8 cellular contexts compared by ENCODE assay signal in the genomic region with DNA sequence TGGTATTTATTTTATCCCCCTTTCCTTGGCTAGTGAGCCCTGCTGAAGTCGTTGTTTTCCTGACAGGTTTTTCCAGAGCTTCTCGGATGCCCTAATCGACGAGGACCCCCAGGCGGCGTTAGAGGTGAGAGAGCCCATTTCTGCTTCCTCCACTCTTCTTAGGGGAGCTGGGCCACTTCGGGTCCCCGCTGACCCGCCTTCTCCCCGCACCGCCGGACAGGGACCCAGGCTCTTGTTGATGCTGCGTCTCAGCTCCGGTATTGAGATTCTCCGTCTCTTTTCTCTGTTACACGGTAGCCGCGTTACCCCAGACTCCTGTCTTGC. TPM values are rescaled to one million over a fixed set of nuclear protein-coding genes. Genes with fewer than 3 reads are reported as not detected.
DNase-seq lines count a peak whose midpoint lies in the region; ATAC-seq and TF ChIP-seq lines count a peak whose summit lies in the region.

No MANE protein-coding gene starts in this region.

- POLR2A ChIA-PET in CD4-positive, alpha-beta T cell (lab: Charles Lee), result interaction anchor here (0.8 to 3.6 kb wide), 17 partner anchors 9 to 1200 kb away, joined by 3 to 148 read pairs (median 5); partner anchors contain the start of genes ALG11, CKAP2, HNRNPA1L2 and INTS6

- TF ChIP-seq RAD21 in liver (IDR thresholded peaks at IDR 0.05), result no peak

- no peak for TF ChIP-seq POLR2A in transverse colon (IDR thresholded peaks at IDR 0.05)

- peak; percentile 18 for ATAC-seq in CD4-positive, alpha-beta T cell (ENCODE audit: poor library complexity)
- ATAC-seq in GM19455 (IDR thresholded peaks at IDR 0.05; ENCODE audit: unreplicated experiment), result peak; percentile 42
- peak; percentile 35 for ATAC-seq in HG03439 (IDR thresholded peaks at IDR 0.05; ENCODE audit: unreplicated experiment)

- peak; percentile 0 for TF ChIP-seq CTCF in CD4-positive, alpha-beta T cell (IDR thresholded peaks at IDR 0.05)
- TF ChIP-seq CTCF in brain (conservative IDR thresholded peaks at IDR 0.05) (peak; percentile 64 to 75), liver (IDR thresholded peaks at IDR 0.05; ENCODE audit: low read depth, low read length, missing input control) (no peak), transverse colon (IDR thresholded peaks at IDR 0.05) (peak in 2 of 5 experiments; percentile 24 to 28)

- no peak for DNase-seq in CD4-positive, alpha-beta T cell
- DNase-seq in transverse colon, result no peak
- no peak for DNase-seq in activated naive CD4-positive, alpha-beta T cell treated with anti-CD3 and anti-CD28 coated beads for 36 hours
- no peak for DNase-seq in NCI-H187 treated with DMSO at 0.1 percent for 48 hours (lab: John Stamatoyannopoulos, UW)

- peaks cover 13% of the 10 kb centered on the region for H3K36me3 Mint-ChIP-seq in CD4-positive, alpha-beta T cell (ENCODE audit: low read depth)
- H3K36me3 Mint-ChIP-seq in brain, result peaks cover 32% of the 10 kb centered on the region
- H3K36me3 Mint-ChIP-seq in activated naive CD4-positive, alpha-beta T cell treated with anti-CD3 and anti-CD28 coated beads for 36 hours (ENCODE audit: low read depth), result peaks cover 14% of the 10 kb centered on the region

- peak overlapping the region; percentile 77 to 84 for H3K9ac ChIP-seq in liver (ENCODE audit: low read depth in 1 of 2, low read length in 2 of 2)

- no peaks in the 10 kb centered on the region for H3K9me3 ChIP-seq in CD4-positive, alpha-beta T cell (ENCODE audit: control insufficient read depth, low read length)
- H3K9me3 ChIP-seq in liver (ENCODE audit: control insufficient read depth in 4 of 4, low read length in 3 of 4), result no peaks in the 10 kb centered on the region
- H3K9me3 ChIP-seq in transverse colon, result no peaks in the 10 kb centered on the region

- TF ChIP-seq EP300 in transverse colon (IDR thresholded peaks at IDR 0.05; ENCODE audit: low read depth), result no peak

- H3K4me1 Mint-ChIP-seq in CD4-positive, alpha-beta T cell (ENCODE audit: low read depth), result peaks cover 12% of the 10 kb centered on the region
- peaks cover 18% of the 10 kb centered on the region for H3K4me1 Mint-ChIP-seq in brain
- H3K4me1 Mint-ChIP-seq in activated naive CD4-positive, alpha-beta T cell treated with anti-CD3 and anti-CD28 coated beads for 36 hours (ENCODE audit: low read depth), result peaks cover 14% of the 10 kb centered on the region

- CTCF ChIA-PET in CD4-positive, alpha-beta T cell (lab: Charles Lee), result interaction anchor here (0.6 to 2.8 kb wide), 10 partner anchors 10 to 525 kb away, joined by 3 to 36 read pairs (median 4); partner anchors contain the start of gene VPS36
- CTCF ChIA-PET in activated naive CD4-positive, alpha-beta T cell treated with anti-CD3 and anti-CD28 coated beads for 36 hours (lab: Charles Lee), result interaction anchor here (0.7 to 2.5 kb wide), 10 partner anchors 9 to 202 kb away, joined by 3 to 15 read pairs (median 3); no protein-coding TSS in a partner anchor

- H3K27me3 Mint-ChIP-seq in CD4-positive, alpha-beta T cell, result no peaks in the 10 kb centered on the region
- H3K27me3 Mint-ChIP-seq in brain, result no peaks in the 10 kb centered on the region
- H3K27me3 Mint-ChIP-seq in activated naive CD4-positive, alpha-beta T cell treated with anti-CD3 and anti-CD28 coated beads for 36 hours (ENCODE audit: low read depth), result no peaks in the 10 kb centered on the region

- in situ Hi-C loops in transverse colon (cut with MboI; ENCODE audit: low pct_ligation_motif_present in 1 of 4, low pct_unique_long_range_greater_than_20kb in 1 of 4, low sequenced_read_pairs in 3 of 4), result loop anchor here in 3 of 4 donors (25.0 kb wide), 2 partner anchors 191 to 216 kb away; partner anchors contain the start of genes CKAP2 (in 2 of the 3) and VPS36 (in 2 of the 3)

- no peaks in the 10 kb centered on the region for H3K9me3 Mint-ChIP-seq in CD4-positive, alpha-beta T cell
- H3K9me3 Mint-ChIP-seq in brain, result no peaks in the 10 kb centered on the region
- no peaks in the 10 kb centered on the region for H3K9me3 Mint-ChIP-seq in activated naive CD4-positive, alpha-beta T cell treated with anti-CD3 and anti-CD28 coated beads for 36 hours

- under 1% methylated on average over 18 of the region's 18 CpGs for WGBS in liver
- WGBS in transverse colon (ENCODE audit: low coverage in 1 of 2), 2 donors, result 0 to 1% methylated on average over 8 to 18 of the region's 18 CpGs

- H3K27ac Mint-ChIP-seq in CD4-positive, alpha-beta T cell, result no peak overlapping the region
- no peak overlapping the region for H3K27ac Mint-ChIP-seq in brain
- no peak overlapping the region for H3K27ac Mint-ChIP-seq in activated naive CD4-positive, alpha-beta T cell treated with anti-CD3 and anti-CD28 coated beads for 36 hours

- H3K4me3 ChIP-seq in liver (ENCODE audit: low read depth in 1 of 3, low read length in 3 of 3) (peak overlapping the region; percentile 85 to 93 (median 91)), transverse colon (peak overlapping the region; percentile 49 to 93 (median 78))

- H3K27ac ChIP-seq in CD4-positive, alpha-beta T cell (ENCODE audit: low read depth, low read length), result peak overlapping the region; percentile 93
- peak overlapping the region; percentile 95 to 99 for H3K27ac ChIP-seq in liver (ENCODE audit: low read depth in 1 of 2, low read length in 2 of 2)
- peak overlapping the region; percentile 95 to 99 (median 96) for H3K27ac ChIP-seq in transverse colon

- H3K4me1 ChIP-seq in liver (ENCODE audit: control insufficient read depth in 4 of 4, insufficient read depth in 4 of 4, low read length in 3 of 4) (peaks cover 2 to 25% (median 19%) of the 10 kb centered on the region in 4 donors), transverse colon (peaks cover 7 to 47% (median 27%) of the 10 kb centered on the region in 4 donors)

- H3K27me3 ChIP-seq in CD4-positive, alpha-beta T cell (ENCODE audit: control insufficient read depth, insufficient read depth, low read length), result no peaks in the 10 kb centered on the region
- H3K27me3 ChIP-seq in liver (ENCODE audit: control insufficient read depth in 4 of 4, insufficient read depth in 4 of 4, low read length in 3 of 4), result no peaks in the 10 kb centered on the region
- H3K27me3 ChIP-seq in transverse colon, result no peaks in the 10 kb centered on the region

- intact Hi-C loops in CD4-positive, alpha-beta T cell (cut with DNase I, micrococcal nuclease), result loop anchor here (1.0 to 10.0 kb wide), 6 partner anchors 36 to 838 kb away; partner anchors contain the start of genes CKAP2 (in 1 of the 2) and VPS36 (in 1 of the 2)
- intact Hi-C loops in transverse colon (cut with DNase I; ENCODE audit: low total_unique reads), result no loop called here
- intact Hi-C loops in activated naive CD4-positive, alpha-beta T cell treated with anti-CD3 and anti-CD28 coated beads for 36 hours (cut with micrococcal nuclease), result loop anchor here (1.0 to 5.0 kb wide), 9 partner anchors 36 to 1200 kb away; partner anchors contain the start of genes ALG11, ATP7B, CKAP2 and INTS6

- H3K4me3 Mint-ChIP-seq in CD4-positive, alpha-beta T cell, result no peak overlapping the region
- no peak overlapping the region for H3K4me3 Mint-ChIP-seq in brain
- no peak overlapping the region for H3K4me3 Mint-ChIP-seq in activated naive CD4-positive, alpha-beta T cell treated with anti-CD3 and anti-CD28 coated beads for 36 hours

- H3K36me3 ChIP-seq in liver (ENCODE audit: control insufficient read depth in 4 of 4, insufficient read depth in 3 of 4, low read depth in 1 of 4, low read length in 3 of 4) (peaks cover 2 to 4% (median 3%) of the 10 kb centered on the region in 4 donors), transverse colon (peaks cover 0 to 7% (median 4%) of the 10 kb centered on the region in 4 donors)

TF ChIP-seq in liver, 16 proteins besides CTCF, POLR2A, EP300 and RAD21:
- TF ChIP-seq SP1 (IDR thresholded peaks at IDR 0.05) (no peak), GABPA (IDR thresholded peaks at IDR 0.05 in 1 of 2, conservative IDR thresholded peaks at IDR 0.05 in 1 of 2) (no peak), HNF4G (IDR thresholded peaks at IDR 0.05) (no peak), ATF3 (IDR thresholded peaks at IDR 0.05) (no peak), NR2F2 (IDR thresholded peaks at IDR 0.05) (no peak), EGR1 (IDR thresholded peaks at IDR 0.05; ENCODE audit: low read depth in 2 of 2) (no peak), TAF1 (conservative IDR thresholded peaks at IDR 0.05) (peak; percentile 1), RXRA (IDR thresholded peaks at IDR 0.05) (no peak)
- TF ChIP-seq, protein P1, sequence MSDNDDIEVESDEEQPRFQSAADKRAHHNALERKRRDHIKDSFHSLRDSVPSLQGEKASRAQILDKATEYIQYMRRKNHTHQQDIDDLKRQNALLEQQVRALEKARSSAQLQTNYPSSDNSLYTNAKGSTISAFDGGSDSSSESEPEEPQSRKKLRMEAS (IDR thresholded peaks at IDR 0.05), result no peak

RNA-seq across cellular contexts. Expression of gene SUGT1, which starts 0.3 kb away (rescaled TPM):
- 10 to 100 TPM; 18.5 to 20.1 TPM for total RNA-seq in CD4-positive, alpha-beta T cell
- 21.7 TPM for polyA plus RNA-seq in brain (ENCODE audit: insufficient read depth, low read depth, low replicate concordance)
- 10 to 100 TPM; 17.2 to 24.4 TPM for total RNA-seq in liver
- 10 to 100 TPM; 15.5 to 24.9 TPM for polyA plus RNA-seq in liver
- 10 to 100 TPM; 18.7 to 38.9 (median 25.3) TPM for total RNA-seq in transverse colon
- total RNA-seq in activated naive CD4-positive, alpha-beta T cell treated with anti-CD3 and anti-CD28 coated beads for 36 hours, result 10 to 100 TPM; 42.7 to 44.1 TPM

RNA-seq across cellular contexts. Expression of gene HNRNPA1L2, which starts 10.7 kb away (rescaled TPM):
- 10 to 100 TPM; 15.5 to 17.1 TPM for total RNA-seq in CD4-positive, alpha-beta T cell
- polyA plus RNA-seq in brain (ENCODE audit: insufficient read depth, low read depth, low replicate concordance) (5.1 TPM), liver (1 to 10 TPM in 1 of 2 donors, under 1 TPM in 1; 0.81 to 2.4 TPM)
- total RNA-seq in liver (1 to 10 TPM; 1.0 to 1.4 TPM), transverse colon (1 to 10 TPM in 2 of 4 donors, not detected in 2; 1.5 to 3.3 TPM)
- 1 to 10 TPM; 6.2 to 6.7 TPM for total RNA-seq in activated naive CD4-positive, alpha-beta T cell treated with anti-CD3 and anti-CD28 coated beads for 36 hours
